ENCODE assay signal across 16 cellular contexts in genomic region chr1:68180441-68181164, GRCh38. TPM values are rescaled to one million over a fixed set of nuclear protein-coding genes. Genes with fewer than 3 reads are reported as not detected.
DNase-seq lines count a peak whose midpoint lies in the region; ATAC-seq and TF ChIP-seq lines count a peak whose summit lies in the region.
"Had no signal": no experiment of that assay in that cellular context is flagged by ENCODE, and none has a peak within 500 bp of the region (broad histone marks: within the 10 kb centered on the region; RNA-seq: fewer than 3 reads in every experiment).

No MANE protein-coding gene starts in this region.

- ATAC-seq in GM18517 (IDR thresholded peaks at IDR 0.05; ENCODE audit: unreplicated experiment): peak; percentile 48
- peak; percentile 40 for ATAC-seq in GM21447 (IDR thresholded peaks at IDR 0.05; ENCODE audit: unreplicated experiment)
- ATAC-seq in HG02981 (IDR thresholded peaks at IDR 0.05; ENCODE audit: unreplicated experiment): peak; percentile 42
- ATAC-seq in HG02973 (IDR thresholded peaks at IDR 0.05; ENCODE audit: unreplicated experiment): no peak
- ATAC-seq: Right ventricle myocardium inferior had no signal

- DNase-seq in NCI-H2081 treated with DMSO at 0.1 percent for 48 hours (lab: John Stamatoyannopoulos, UW) (no peak), HT-29 (ENCODE audit: low spot score) (no peak), NCI-H2171 treated with DMSO at 0.1 percent for 48 hours (lab: John Stamatoyannopoulos, UW) (no peak)
- DNase-seq: activated gamma-delta T cell, DND-41, kidney, NCI-H1417, NCI-H774 had no signal

- H3K4me3 ChIP-seq in OCI-LY3 (ENCODE audit: low read length): no peak overlapping the region
- H3K4me3 ChIP-seq: breast epithelium had no signal

- H3K79me2 ChIP-seq in OCI-LY3 (ENCODE audit: low read length): no peaks in the 10 kb centered on the region

- no peak overlapping the region for H3K9ac ChIP-seq in OCI-LY3 (ENCODE audit: low read length)

- no peak overlapping the region for H2AFZ ChIP-seq in OCI-LY3 (ENCODE audit: low read depth, low read length)

- peak overlapping the region; percentile 63 for H3K27ac ChIP-seq in OCI-LY3 (ENCODE audit: low read length)
- H3K27ac ChIP-seq: breast epithelium had no signal

- H4K20me1 ChIP-seq in OCI-LY3 (ENCODE audit: insufficient read depth, low read length): no peaks in the 10 kb centered on the region

- peaks cover 25% of the 10 kb centered on the region for H3K4me1 ChIP-seq in OCI-LY3 (ENCODE audit: low read length)
- H3K4me1 ChIP-seq: breast epithelium had no signal

- no peaks in the 10 kb centered on the region for H3K9me3 ChIP-seq in OCI-LY3 (ENCODE audit: insufficient read depth, low read length)
- H3K9me3 ChIP-seq: breast epithelium had no signal

- no peaks in the 10 kb centered on the region for H3K27me3 ChIP-seq in OCI-LY3 (ENCODE audit: low read depth, low read length)
- H3K27me3 ChIP-seq: breast epithelium had no signal

- peak overlapping the region; percentile 4; the same call in 1 of the 2 replicates for H3K4me2 ChIP-seq in OCI-LY3 (ENCODE audit: low read length)

- TF ChIP-seq CTCF in OCI-LY3 (IDR thresholded peaks at IDR 0.05; ENCODE audit: low read depth, low read length): no peak

- H3K36me3 ChIP-seq in OCI-LY3 (replicated peaks; ENCODE audit: low read depth, low read length): no peaks in the 10 kb centered on the region
- H3K36me3 ChIP-seq: breast epithelium had no signal

RNA-seq across cellular contexts. Expression of gene WLS, which starts 51.7 kb away (rescaled TPM):
- total RNA-seq in HT-29 (2014; rRNA removed; shearing (Covaris generic)): 29.0 and 30.8 TPM in 2 replicates
- total RNA-seq: B cell had no signal
